26 cellular contexts compared by ENCODE assay signal in the genomic region with DNA sequence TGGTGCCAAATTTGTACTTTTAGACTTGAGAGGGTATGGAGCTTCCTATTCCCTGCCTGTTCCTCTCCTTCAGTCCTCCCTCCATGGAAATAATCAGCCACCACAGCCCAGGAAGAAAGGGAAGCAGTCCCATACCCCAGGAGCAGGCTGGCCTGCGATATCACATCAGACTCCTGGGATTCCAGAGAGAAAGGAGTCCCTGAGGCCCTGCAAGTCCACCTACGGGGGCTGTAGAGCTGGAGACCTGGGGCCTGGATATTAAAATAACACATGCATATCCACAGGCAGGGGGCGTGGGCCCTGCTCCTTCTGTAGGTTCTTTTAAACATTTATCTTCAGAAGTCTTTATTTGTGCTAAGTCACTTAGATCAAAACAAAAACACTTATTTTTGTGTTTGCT.
"Had no signal": no experiment of that assay in that cellular context is flagged by ENCODE, and none has a peak within 500 bp of the region (broad histone marks: within the 10 kb centered on the region; RNA-seq: fewer than 3 reads in every experiment).

No MANE protein-coding gene starts in this region.

- H3K4me1 Mint-ChIP-seq: activated B cell treated with CpG ODN at 0.5 μM for 24 hours; activated CD4-positive, alpha-beta T cell treated with anti-CD3 and anti-CD28 coated beads, Interleukin-2, amount 10 ng/mL, durations not matched to agents 24 days and 14 days; activated CD8-positive, alpha-beta memory T cell treated with anti-CD3 and anti-CD28 coated beads, Interleukin-2, amount 10 ng/mL, durations not matched to agents 7 days and 5 days; activated naive CD4-positive, alpha-beta T cell treated with anti-CD3 and anti-CD28 coated beads, Interleukin-2, amount 50 U/mL, for 24 hours; T-cell had no signal

- H3K9me3 ChIP-seq: Peyer's patch had no signal

- H3K27ac Mint-ChIP-seq: activated B cell treated with CpG ODN at 0.5 μM for 24 hours; activated CD4-positive, alpha-beta T cell treated with anti-CD3 and anti-CD28 coated beads, Interleukin-2, amount 10 ng/mL, durations not matched to agents 24 days and 14 days; activated CD8-positive, alpha-beta memory T cell treated with anti-CD3 and anti-CD28 coated beads, Interleukin-2, amount 10 ng/mL, durations not matched to agents 7 days and 5 days; activated naive CD4-positive, alpha-beta T cell treated with anti-CD3 and anti-CD28 coated beads, Interleukin-2, amount 50 U/mL, for 24 hours; activated T-cell treated with anti-CD3 and anti-CD28 coated beads, Interleukin-2, amount 50 U/mL, for 24 hours; activated T-helper 1 cell treated with anti-CD3 and anti-CD28 coated beads, Interleukin-12 subunit alpha, Interleukin-12 subunit beta, Interleukin-2, Interleukin-4 antibody, amounts not matched to agents 30 ng/mL and 10 ng/mL and 1 ng/mL, durations not matched to agents 14 hours and 24 hours and 36 hours; T-cell had no signal

- ATAC-seq: activated CD8-positive, alpha-beta memory T cell treated with anti-CD3 and anti-CD28 coated beads, Interleukin-2, amount 10 ng/mL, durations not matched to agents 7 days and 5 days; T-cell had no signal

- H3K4me3 ChIP-seq: Peyer's patch had no signal

- H3K27ac ChIP-seq: Peyer's patch had no signal

- DNase-seq: activated B cell treated with CpG ODN at 0.5 μM for 24 hours; activated CD4-positive, alpha-beta T cell treated with anti-CD3 and anti-CD28 coated beads for 1 hour; activated CD4-positive, alpha-beta T cell treated with anti-CD3 and anti-CD28 coated beads, Interleukin-2, amount 10 ng/mL, durations not matched to agents 24 days and 14 days; activated CD4-positive, alpha-beta T cell treated with anti-CD3 and anti-CD28 coated beads, Interleukin-2, amount 50 U/mL, for 48 hours; activated CD8-positive, alpha-beta memory T cell treated with anti-CD3 and anti-CD28 coated beads, Interleukin-2, amount 10 ng/mL, durations not matched to agents 7 days and 5 days; activated effector memory CD4-positive, alpha-beta T cell treated with Interleukin-2 at 50 U/mL for 16 hours; activated naive CD4-positive, alpha-beta T cell; activated T-cell treated with anti-CD3 and anti-CD28 coated beads, Interleukin-2, amount 50 U/mL, for 24 hours; aorta; central memory CD4-positive, alpha-beta T cell; Kasumi-1; NCI-H1105 treated with DMSO at 0.1 percent for 48 hours; NCI-H1436 treated with DMSO at 0.1 percent for 48 hours; NCI-H187; NCI-H2081; NCI-H510A treated with DMSO at 0.1 percent for 48 hours; NCI-H69; NK-92 treated with Interleukin-12 subunit alpha and Interleukin-12 subunit beta, amount 100 ng/mL, for 24 hours; OCI-M1; Peyer's patch; SHP77; T-cell; T-helper 2 cell; T1000 had no signal

- H3K4me3 Mint-ChIP-seq: activated B cell treated with CpG ODN at 0.5 μM for 24 hours; activated CD4-positive, alpha-beta T cell treated with anti-CD3 and anti-CD28 coated beads, Interleukin-2, amount 10 ng/mL, durations not matched to agents 24 days and 14 days; activated CD8-positive, alpha-beta memory T cell treated with anti-CD3 and anti-CD28 coated beads, Interleukin-2, amount 10 ng/mL, durations not matched to agents 7 days and 5 days; activated naive CD4-positive, alpha-beta T cell treated with anti-CD3 and anti-CD28 coated beads, Interleukin-2, amount 50 U/mL, for 24 hours; activated T-cell treated with anti-CD3 and anti-CD28 coated beads, Interleukin-2, amount 50 U/mL, for 24 hours; activated T-helper 1 cell treated with anti-CD3 and anti-CD28 coated beads, Interleukin-12 subunit alpha, Interleukin-12 subunit beta, Interleukin-2, Interleukin-4 antibody, amounts not matched to agents 30 ng/mL and 10 ng/mL and 1 ng/mL, durations not matched to agents 14 hours and 24 hours and 36 hours; T-cell had no signal

- H3K9me3 Mint-ChIP-seq: activated naive CD4-positive, alpha-beta T cell treated with anti-CD3 and anti-CD28 coated beads, Interleukin-2, amount 50 U/mL, for 24 hours had no signal

- H3K36me3 Mint-ChIP-seq: activated naive CD4-positive, alpha-beta T cell treated with anti-CD3 and anti-CD28 coated beads, Interleukin-2, amount 50 U/mL, for 24 hours; T-cell had no signal

- H3K27me3 ChIP-seq: Peyer's patch had no signal

- H3K4me1 ChIP-seq: Peyer's patch had no signal

- H3K36me3 ChIP-seq: Peyer's patch had no signal
